8 cellular contexts compared by ENCODE assay signal in the genomic region with DNA sequence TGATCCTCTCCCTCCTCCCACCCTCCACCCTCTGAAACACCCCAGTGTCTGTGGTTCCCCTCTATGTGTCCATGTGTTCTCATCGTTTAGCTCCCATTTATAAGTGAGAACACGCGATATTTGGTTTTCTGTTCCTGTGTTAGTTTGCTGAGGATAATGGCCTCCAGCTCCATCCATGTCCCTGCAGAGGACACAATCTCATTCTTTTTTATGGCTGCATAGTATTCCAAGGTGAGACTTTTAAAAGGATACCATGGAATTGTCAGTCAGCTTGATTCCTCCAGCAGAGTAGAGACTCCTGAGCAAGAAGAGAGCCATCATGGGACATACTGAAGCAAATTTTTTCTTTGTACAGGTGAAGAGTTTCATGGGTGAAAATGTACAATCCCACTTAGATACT.
"Had no signal": no experiment of that assay in that cellular context is flagged by ENCODE, and none has a peak within 500 bp of the region (broad histone marks: within the 10 kb centered on the region; RNA-seq: fewer than 3 reads in every experiment).

No MANE protein-coding gene starts in this region.

- H3K4me3 ChIP-seq: GM12878 had no signal

- FAIRE-seq: G401.6, GM12878, GM12891, GM12892, GM18507, GM19239 had no signal

- DNase-seq: GDM1, GF-D8 had no signal

- ATAC-seq: GM12878 had no signal
